ENCODE assay signal across 17 cellular contexts in genomic region chr10:110777661-110778060, GRCh38.
"Had no signal": no experiment of that assay in that cellular context is flagged by ENCODE, and none has a peak within 500 bp of the region (broad histone marks: within the 10 kb centered on the region; RNA-seq: fewer than 3 reads in every experiment).

No MANE protein-coding gene starts in this region.

- H3K27ac Mint-ChIP-seq: dendritic cell treated with granulocyte-macrophage colony-stimulating factor and Interleukin-4, amounts not matched to agents 40 ng/mL and 50 ng/mL, for 4 days; stimulated activated memory B cell treated with anti-CD40 and anti-IgM and Interleukin-4, amounts not matched to agents 10 μg/mL and 1 μg/mL and 100 μg/mL, for 72 hours; stimulated activated naive CD8-positive, alpha-beta T cell treated with anti-CD3 and anti-CD28 coated beads, Interleukin-15, Interleukin-2, amounts not matched to agents 100 ng/mL and 50 ng/mL, for 24 hours had no signal

- H3K27me3 ChIP-seq: neutrophil, right lobe of liver, testis, tibial nerve, vagina had no signal

- H3K9me3 Mint-ChIP-seq: dendritic cell treated with granulocyte-macrophage colony-stimulating factor and Interleukin-4, amounts not matched to agents 40 ng/mL and 50 ng/mL, for 4 days; naive thymus-derived CD8-positive, alpha-beta T cell; stimulated activated memory B cell treated with anti-CD40 and anti-IgM and Interleukin-4, amounts not matched to agents 10 μg/mL and 1 μg/mL and 100 μg/mL, for 72 hours; stimulated activated naive CD8-positive, alpha-beta T cell treated with anti-CD3 and anti-CD28 coated beads, Interleukin-15, Interleukin-2, amounts not matched to agents 100 ng/mL and 50 ng/mL, for 24 hours had no signal

- H3K36me3 Mint-ChIP-seq: naive thymus-derived CD8-positive, alpha-beta T cell; stimulated activated memory B cell treated with anti-CD40 and anti-IgM and Interleukin-4, amounts not matched to agents 10 μg/mL and 1 μg/mL and 100 μg/mL, for 72 hours had no signal

- DNase-seq: cerebellar nuclear complex; foreskin melanocyte; kidney; left colon; mammary epithelial cell; mucosa of descending colon; naive thymus-derived CD8-positive, alpha-beta T cell; right lobe of liver; stimulated activated CD4-positive, alpha-beta T cell treated with anti-CD3 and anti-CD28 coated beads, Interleukin-4, amount 100 ng/mL, for 1 hour; testis; upper lobe of right lung had no signal

- H3K27ac ChIP-seq: neutrophil, right lobe of liver, testis, tibial nerve, upper lobe of right lung, vagina had no signal

- ATAC-seq: mucosa of descending colon; naive thymus-derived CD8-positive, alpha-beta T cell; right lobe of liver; stimulated activated memory B cell treated with anti-CD40 and anti-IgM and Interleukin-4, amounts not matched to agents 10 μg/mL and 1 μg/mL and 100 μg/mL, for 72 hours; upper lobe of right lung had no signal

- H3K4me1 ChIP-seq: testis, tibial nerve, upper lobe of right lung, vagina had no signal

- H3K4me3 Mint-ChIP-seq: dendritic cell treated with granulocyte-macrophage colony-stimulating factor and Interleukin-4, amounts not matched to agents 40 ng/mL and 50 ng/mL, for 4 days; naive thymus-derived CD8-positive, alpha-beta T cell; stimulated activated memory B cell treated with anti-CD40 and anti-IgM and Interleukin-4, amounts not matched to agents 10 μg/mL and 1 μg/mL and 100 μg/mL, for 72 hours; stimulated activated naive CD8-positive, alpha-beta T cell treated with anti-CD3 and anti-CD28 coated beads, Interleukin-15, Interleukin-2, amounts not matched to agents 100 ng/mL and 50 ng/mL, for 24 hours had no signal

- H3K4me3 ChIP-seq: mucosa of descending colon, right lobe of liver, testis, tibial nerve, upper lobe of right lung, vagina had no signal

- H3K27me3 Mint-ChIP-seq: naive thymus-derived CD8-positive, alpha-beta T cell; stimulated activated memory B cell treated with anti-CD40 and anti-IgM and Interleukin-4, amounts not matched to agents 10 μg/mL and 1 μg/mL and 100 μg/mL, for 72 hours had no signal

- H3K36me3 ChIP-seq: neutrophil, right lobe of liver, tibial nerve, upper lobe of right lung, vagina had no signal

- H3K9me3 ChIP-seq: mucosa of descending colon, neutrophil, right lobe of liver, testis, tibial nerve, upper lobe of right lung, vagina had no signal
